20 cellular contexts compared by ENCODE assay signal in the genomic region with DNA sequence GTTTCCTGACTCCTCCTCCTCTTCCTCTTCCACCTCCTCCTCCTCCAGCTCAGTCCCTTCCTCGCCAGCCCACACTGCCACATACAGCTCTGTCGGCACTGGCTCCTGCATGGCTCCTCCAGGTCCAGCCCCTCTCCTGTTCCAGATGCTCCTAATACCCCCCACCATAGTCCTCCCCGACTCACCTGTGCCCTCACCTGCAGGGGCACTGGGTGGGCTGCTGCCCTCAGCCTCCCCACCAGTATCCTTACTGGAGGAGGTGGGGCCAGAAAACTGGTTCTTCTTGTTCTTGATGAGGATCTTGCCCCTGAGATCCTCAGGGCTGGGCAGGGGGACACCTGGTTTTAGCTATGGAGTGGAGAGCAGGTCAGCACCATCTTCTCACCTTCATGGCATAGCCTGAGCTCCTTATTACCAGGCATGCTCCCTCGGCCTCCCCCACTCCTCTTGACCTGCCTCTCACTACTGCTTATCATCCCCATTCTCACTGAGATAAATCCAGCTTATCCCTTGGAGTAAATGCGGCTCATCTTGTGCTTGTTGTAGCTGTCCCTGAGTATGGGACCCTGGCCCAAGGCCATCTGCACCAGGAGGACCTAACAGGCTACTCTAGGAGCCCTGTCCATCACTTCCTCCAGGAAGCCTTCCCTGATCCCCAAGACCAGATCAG. TPM values are rescaled to one million over a fixed set of nuclear protein-coding genes. Genes with fewer than 3 reads are reported as not detected.
A peak's percentile ranks its signal among the peaks of the same experiment; 100 is the strongest.
DNase-seq lines count a peak whose midpoint lies in the region; ATAC-seq and TF ChIP-seq lines count a peak whose summit lies in the region.
"Had no signal": no experiment of that assay in that cellular context is flagged by ENCODE, and none has a peak within 500 bp of the region (broad histone marks: within the 10 kb centered on the region; RNA-seq: fewer than 3 reads in every experiment).

No MANE protein-coding gene starts in this region.

- H3K4me1 ChIP-seq in right atrium auricular region = peaks cover 0 to 40% of the 10 kb centered on the region in 2 donors
- H3K4me1 ChIP-seq in testis = no peaks in the 10 kb centered on the region

- H3K9me3 ChIP-seq in right atrium auricular region = peaks cover 0 to 9% of the 10 kb centered on the region in 2 donors
- no peaks in the 10 kb centered on the region for H3K9me3 ChIP-seq in testis
- H3K9me3 ChIP-seq: SK-N-SH had no signal

- H3K27ac Mint-ChIP-seq in endothelial cell (ENCODE audit: unreplicated experiment) = peak overlapping the region; percentile 52
- H3K27ac Mint-ChIP-seq in stimulated activated naive B cell treated with anti-CD40 and anti-IgM and Interleukin-4, amounts not matched to agents 10 μg/mL and 1 μg/mL and 100 μg/mL, for 72 hours = peak overlapping the region; percentile 68
- H3K27ac Mint-ChIP-seq: natural killer cell; T-helper 2 cell treated with Interferon-gamma antibody and Interleukin-4, amounts not matched to agents 5 μg/mL and 100 μg/mL, for 36 hours had no signal

- TF ChIP-seq CTCF in right atrium auricular region (IDR thresholded peaks at IDR 0.05) = no peak
- TF ChIP-seq CTCF in endothelial cell (IDR thresholded peaks at IDR 0.05; ENCODE audit: unreplicated experiment) = no peak
- TF ChIP-seq CTCF in testis (IDR thresholded peaks at IDR 0.05) = no peak

- peak overlapping the region; percentile 56 for H3K4me3 Mint-ChIP-seq in endothelial cell (ENCODE audit: unreplicated experiment)
- no peak overlapping the region for H3K4me3 Mint-ChIP-seq in stimulated activated naive B cell treated with anti-CD40 and anti-IgM and Interleukin-4, amounts not matched to agents 10 μg/mL and 1 μg/mL and 100 μg/mL, for 72 hours
- H3K4me3 Mint-ChIP-seq: activated T-cell treated with anti-CD3 and anti-CD28 coated beads, Interleukin-2, amount 50 U/mL, for 24 hours; natural killer cell; T-helper 2 cell treated with Interferon-gamma antibody and Interleukin-4, amounts not matched to agents 5 μg/mL and 100 μg/mL, for 36 hours had no signal

- no peak for TF ChIP-seq POLR2A in testis (IDR thresholded peaks at IDR 0.05)

- WGBS in testis, 2 donors = 78 to 89% methylated on average over 5 of the region's 5 CpGs

- DNase-seq in Right ventricle myocardium superior (peak; percentile 26), right atrium auricular region (ENCODE audit: low spot score) (no peak), endothelial cell (ENCODE audit: low spot score) (no peak), testis (no peak), NCI-H1092 treated with DMSO at 0.1 percent for 48 hours (lab: John Stamatoyannopoulos, UW) (no peak)
- DNase-seq in stimulated activated naive B cell treated with anti-CD40 and anti-IgM and Interleukin-4, amounts not matched to agents 10 μg/mL and 1 μg/mL and 100 μg/mL, for 72 hours = no peak
- DNase-seq: activated naive CD4-positive, alpha-beta T cell treated with anti-CD3 and anti-CD28 coated beads, Interleukin-2, amount 50 U/mL, for 16 hours; activated T-cell treated with anti-CD3 and anti-CD28 coated beads, Interleukin-2, amount 50 U/mL, for 24 hours; effector memory CD4-positive, alpha-beta T cell; esophagus squamous epithelium; natural killer cell; NCI-H2107; SK-N-SH had no signal

- no peak for ATAC-seq in Right ventricle myocardium superior (ENCODE audit: poor library complexity)
- ATAC-seq in stimulated activated naive B cell treated with anti-CD40 and anti-IgM and Interleukin-4, amounts not matched to agents 10 μg/mL and 1 μg/mL and 100 μg/mL, for 72 hours (replicated peaks) = no peak
- ATAC-seq: natural killer cell had no signal

- H3K4me1 Mint-ChIP-seq in endothelial cell (ENCODE audit: unreplicated experiment) = peaks cover 12% of the 10 kb centered on the region
- H3K4me1 Mint-ChIP-seq in stimulated activated naive B cell treated with anti-CD40 and anti-IgM and Interleukin-4, amounts not matched to agents 10 μg/mL and 1 μg/mL and 100 μg/mL, for 72 hours = peaks cover 3 to 7% of the 10 kb centered on the region in 2 donors

- H3K27me3 ChIP-seq in right atrium auricular region (no peaks in the 10 kb centered on the region), testis (no peaks in the 10 kb centered on the region)
- H3K27me3 ChIP-seq: gastroesophageal sphincter had no signal

- peaks cover 24% of the 10 kb centered on the region for H3K27me3 Mint-ChIP-seq in endothelial cell (ENCODE audit: unreplicated experiment)
- H3K27me3 Mint-ChIP-seq in stimulated activated naive B cell treated with anti-CD40 and anti-IgM and Interleukin-4, amounts not matched to agents 10 μg/mL and 1 μg/mL and 100 μg/mL, for 72 hours = no peaks in the 10 kb centered on the region
- H3K27me3 Mint-ChIP-seq: activated T-cell treated with anti-CD3 and anti-CD28 coated beads, Interleukin-2, amount 50 U/mL, for 24 hours had no signal

- H3K36me3 ChIP-seq in right atrium auricular region (no peaks in the 10 kb centered on the region), testis (ENCODE audit: low read depth, missing control alignments) (no peaks in the 10 kb centered on the region)
- H3K36me3 ChIP-seq: esophagus squamous epithelium had no signal

- H3K9me3 Mint-ChIP-seq in endothelial cell (ENCODE audit: unreplicated experiment) = no peaks in the 10 kb centered on the region
- H3K9me3 Mint-ChIP-seq in stimulated activated naive B cell treated with anti-CD40 and anti-IgM and Interleukin-4, amounts not matched to agents 10 μg/mL and 1 μg/mL and 100 μg/mL, for 72 hours = peaks cover 0 to 4% of the 10 kb centered on the region in 2 donors
- H3K9me3 Mint-ChIP-seq: natural killer cell had no signal

- peak overlapping the region in 1 of 2 donors; percentile 73 for H3K27ac ChIP-seq in right atrium auricular region
- no peak overlapping the region for H3K27ac ChIP-seq in testis
- H3K27ac ChIP-seq: C4-2B, esophagus squamous epithelium, gastroesophageal sphincter had no signal

- H3K4me3 ChIP-seq in right atrium auricular region (no peak overlapping the region), testis (no peak overlapping the region)
- H3K4me3 ChIP-seq: esophagus squamous epithelium, gastroesophageal sphincter had no signal

- intact Hi-C loops in Right ventricle myocardium superior (cut with DNase I) = no loop called here
- intact Hi-C loops in testis (cut with DNase I; ENCODE audit: low total_unique reads) = no loop called here

- peaks cover 27% of the 10 kb centered on the region for H3K36me3 Mint-ChIP-seq in endothelial cell (ENCODE audit: low read depth, unreplicated experiment)
- H3K36me3 Mint-ChIP-seq in stimulated activated naive B cell treated with anti-CD40 and anti-IgM and Interleukin-4, amounts not matched to agents 10 μg/mL and 1 μg/mL and 100 μg/mL, for 72 hours = peaks cover 42 to 71% of the 10 kb centered on the region in 2 donors

RNA-seq across cellular contexts. Expression of a gene that starts 11.0 kb away (rescaled TPM):
- total RNA-seq in Right ventricle myocardium superior = 7.7 TPM
- total RNA-seq in right atrium auricular region = 1 to 10 TPM; 1.9 to 8.4 TPM
- total RNA-seq in endothelial cell (ENCODE audit: unreplicated experiment) = 71.3 TPM
- 1 to 10 TPM; 8.8 to 9.7 TPM for total RNA-seq in testis
- 13.6 TPM for polyA plus RNA-seq in testis (ENCODE audit: insufficient read depth, low read depth, low replicate concordance)

RNA-seq across cellular contexts. Expression of a gene that starts 13.8 kb away (rescaled TPM):
- 0.65 TPM for total RNA-seq in Right ventricle myocardium superior
- total RNA-seq in right atrium auricular region = 1 to 10 TPM in 1 of 2 donors, under 1 TPM in 1; 0.44 to 1.3 TPM
- not detected for total RNA-seq in endothelial cell (ENCODE audit: unreplicated experiment)
- total RNA-seq in testis = 10 to 100 TPM in 1 of 2 donors, 1 to 10 TPM in 1; 3.1 to 11.8 TPM
- polyA plus RNA-seq in testis (ENCODE audit: insufficient read depth, low read depth, low replicate concordance) = not detected
- total RNA-seq: esophagus squamous epithelium, kidney epithelial cell, mesenteric fat pad, natural killer cell, NCI-H460 had no signal
- polyA plus RNA-seq: SK-N-SH, thymus had no signal

RNA-seq across cellular contexts. Expression of a gene that starts 26.8 kb away (rescaled TPM):
- 56.2 TPM for total RNA-seq in Right ventricle myocardium superior
- total RNA-seq in right atrium auricular region = 10 to 100 TPM; 45.5 to 48.9 TPM
- total RNA-seq in endothelial cell (ENCODE audit: unreplicated experiment) = 17.7 TPM
- 10 to 100 TPM; 31.8 to 49.8 TPM for total RNA-seq in testis
- 43.4 TPM for polyA plus RNA-seq in testis (ENCODE audit: insufficient read depth, low read depth, low replicate concordance)

RNA-seq across cellular contexts. Expression of a gene that starts 44.0 kb away (rescaled TPM):
- total RNA-seq in Right ventricle myocardium superior = 155 TPM
- 10 to 100 TPM; 31.8 to 32.2 TPM for total RNA-seq in right atrium auricular region
- total RNA-seq in endothelial cell (ENCODE audit: unreplicated experiment) = 0.92 TPM
- 10 to 100 TPM; 36.8 to 38.9 TPM for total RNA-seq in testis
- polyA plus RNA-seq in testis (ENCODE audit: insufficient read depth, low read depth, low replicate concordance) = 20.4 TPM

RNA-seq across cellular contexts. Expression of a gene that starts 54.1 kb away (rescaled TPM):
- total RNA-seq in Right ventricle myocardium superior (not detected), right atrium auricular region (not detected), endothelial cell (ENCODE audit: unreplicated experiment) (not detected), testis (not detected)
- not detected for polyA plus RNA-seq in testis (ENCODE audit: insufficient read depth, low read depth, low replicate concordance)
- total RNA-seq: esophagus squamous epithelium, gastroesophageal sphincter, kidney epithelial cell, natural killer cell, NCI-H460 had no signal
- polyA plus RNA-seq: SK-N-SH had no signal
